In genomic region chr14:89422181-89422951, GRCh38 we compare ENCODE assay signal across 12 cellular contexts. TPM values are rescaled to one million over a fixed set of nuclear protein-coding genes. Genes with fewer than 3 reads are reported as not detected.
A peak's percentile ranks its signal among the peaks of the same experiment; 100 is the strongest.
DNase-seq lines count a peak whose midpoint lies in the region; ATAC-seq and TF ChIP-seq lines count a peak whose summit lies in the region.
"Had no signal": no experiment of that assay in that cellular context is flagged by ENCODE, and none has a peak within 500 bp of the region (broad histone marks: within the 10 kb centered on the region; RNA-seq: fewer than 3 reads in every experiment).

No MANE protein-coding gene starts in this region.

- TF ChIP-seq CTCF in cardiac muscle cell (IDR thresholded peaks at IDR 0.05; ENCODE audit: low read depth, low read length), result no peak
- TF ChIP-seq CTCF in epithelial cell of esophagus (IDR thresholded peaks at IDR 0.05; ENCODE audit: insufficient read depth, low read depth, low read length, missing control alignments), result peak; percentile 2
- no peak for TF ChIP-seq CTCF in prostate gland (IDR thresholded peaks at IDR 0.05)
- TF ChIP-seq CTCF in vagina (IDR thresholded peaks at IDR 0.05), result no peak

- H3K4me1 ChIP-seq in cardiac muscle cell (ENCODE audit: low read depth) (peaks cover 15% of the 10 kb centered on the region), prostate gland (replicated peaks) (no peaks in the 10 kb centered on the region), vagina (peaks cover 28% of the 10 kb centered on the region)
- peaks cover 12% of the 10 kb centered on the region for H3K4me1 ChIP-seq in effector memory CD4-positive, alpha-beta T cell (ENCODE audit: control insufficient read depth, insufficient read depth, low read length, poor library complexity, severe bottlenecking)

- ATAC-seq in Right ventricle myocardium inferior (no peak), GM18867 (IDR thresholded peaks at IDR 0.05; ENCODE audit: unreplicated experiment) (no peak)

- H3K27ac ChIP-seq in cardiac muscle cell, result peak overlapping the region; percentile 54
- H3K27ac ChIP-seq in prostate gland, result peak overlapping the region in 1 of 2 donors; percentile 19
- H3K27ac ChIP-seq in vagina, result peak overlapping the region; percentile 56
- H3K27ac ChIP-seq in effector memory CD4-positive, alpha-beta T cell (ENCODE audit: insufficient read depth, low read length, poor library complexity, severe bottlenecking), result no peak overlapping the region
- H3K27ac ChIP-seq: SK-N-MC had no signal

- intact Hi-C loops in Right ventricle myocardium inferior (cut with DNase I), result loop anchor here (10.0 kb wide), 1 partner anchor 342 kb away; no protein-coding TSS in a partner anchor
- intact Hi-C loops in prostate gland (cut with DNase I), result loop anchor here (10.0 kb wide), 2 partner anchors 202 to 282 kb away; no protein-coding TSS in a partner anchor
- intact Hi-C loops in vagina (cut with DNase I), result no loop called here

- DNase-seq in cardiac muscle cell (ENCODE audit: low read depth in 1 of 2, low spot score in 1 of 2) (peak; percentile 26 to 49), Right ventricle myocardium inferior (ENCODE audit: missing footprints) (no peak), epithelial cell of esophagus (ENCODE audit: low read depth) (peak; percentile 62), prostate gland (ENCODE audit: low spot score) (peak; percentile 71), vagina (ENCODE audit: extremely low spot score in 2 of 2) (no peak), UCSD-AML1 (lab: John Stamatoyannopoulos, UW; ENCODE audit: unreplicated experiment) (no peak)
- DNase-seq in effector memory CD4-positive, alpha-beta T cell, result no peak
- DNase-seq: NCI-H2081 treated with DMSO at 0.1 percent for 48 hours, occipital lobe had no signal

- H3K4me3 ChIP-seq in cardiac muscle cell (no peak overlapping the region), epithelial cell of esophagus (ENCODE audit: low read length) (no peak overlapping the region), prostate gland (no peak overlapping the region), vagina (no peak overlapping the region)
- H3K4me3 ChIP-seq in effector memory CD4-positive, alpha-beta T cell (ENCODE audit: insufficient read depth, low read depth, low read length, poor library complexity, severe bottlenecking), result no peak overlapping the region
- H3K4me3 ChIP-seq: SK-N-MC, upper lobe of left lung had no signal

- WGBS in prostate gland, result 41% methylated on average over 11 of the region's 11 CpGs

- no peaks in the 10 kb centered on the region for H3K9me3 ChIP-seq in cardiac muscle cell (ENCODE audit: low read depth)
- H3K9me3 ChIP-seq in prostate gland, result no peaks in the 10 kb centered on the region
- no peaks in the 10 kb centered on the region for H3K9me3 ChIP-seq in vagina
- no peaks in the 10 kb centered on the region for H3K9me3 ChIP-seq in effector memory CD4-positive, alpha-beta T cell (ENCODE audit: control insufficient read depth, low read length)
- H3K9me3 ChIP-seq: upper lobe of left lung had no signal

- no peaks in the 10 kb centered on the region for H3K27me3 ChIP-seq in cardiac muscle cell
- H3K27me3 ChIP-seq in prostate gland (replicated peaks; ENCODE audit: insufficient read depth), result no peaks in the 10 kb centered on the region
- no peaks in the 10 kb centered on the region for H3K27me3 ChIP-seq in vagina
- no peaks in the 10 kb centered on the region for H3K27me3 ChIP-seq in effector memory CD4-positive, alpha-beta T cell (replicated peaks; ENCODE audit: control insufficient read depth, insufficient read depth, low read length, poor library complexity, severe bottlenecking)
- H3K27me3 ChIP-seq: upper lobe of left lung had no signal

- TF ChIP-seq POLR2A in prostate gland (IDR thresholded peaks at IDR 0.05) (no peak), vagina (IDR thresholded peaks at IDR 0.05) (no peak)

- H3K36me3 ChIP-seq in cardiac muscle cell (no peaks in the 10 kb centered on the region), prostate gland (no peaks in the 10 kb centered on the region), vagina (no peaks in the 10 kb centered on the region)
- no peaks in the 10 kb centered on the region for H3K36me3 ChIP-seq in effector memory CD4-positive, alpha-beta T cell (ENCODE audit: control insufficient read depth, insufficient read depth, low read length)
- H3K36me3 ChIP-seq: upper lobe of left lung had no signal

RNA-seq across cellular contexts. Expression of gene FOXN3, which starts 5.3 kb away (rescaled TPM):
- 51.7 and 74.8 TPM in 2 replicates for total RNA-seq in cardiac muscle cell
- polyA plus RNA-seq in cardiac muscle cell, result 43.8 and 64.2 TPM in 2 replicates
- total RNA-seq in Right ventricle myocardium inferior, result 127 TPM
- 100 to 1,000 TPM in 1 of 2 donors, 10 to 100 TPM in 1; 53.9 to 141 TPM for total RNA-seq in prostate gland
- 111 TPM for total RNA-seq in vagina

Comparison
In these comparisons a context has a peak if more than half of its experiments do, and no peak if none do; other contexts are left out.
1. DNase-seq: peak in cardiac muscle cell (2 of 2), epithelial cell of esophagus (single experiment) and prostate gland (single experiment); none in Right ventricle myocardium inferior (single experiment), vagina (0 of 2), UCSD-AML1 (single experiment) and effector memory CD4-positive, alpha-beta T cell (0 of 3).